ENCODE assay signal across 1 cellular context in genomic region chr6:15682965-15683822, GRCh38.
TF ChIP-seq lines count a peak whose summit lies in the region.

No MANE protein-coding gene starts in this region.

TF ChIP-seq in GM12878, 131 proteins besides CTCF, POLR2A, EP300 and RAD21 (continued from another document and continues in another):
- TF ChIP-seq IRF4 (IDR thresholded peaks at IDR 0.05; ENCODE audit: low read depth, low read length) (no peak), EZH2 (IDR thresholded peaks at IDR 0.05; ENCODE audit: borderline replicate concordance, control insufficient read depth, low read depth, low read length) (no peak), IKZF2 (IDR thresholded peaks at IDR 0.05) (peak; percentile 90 to 93; a peak in 3 of 4 replicates), ZNF687 (IDR thresholded peaks at IDR 0.05) (peak; percentile 78), STAT3 (IDR thresholded peaks at IDR 0.05; ENCODE audit: low read depth, low read length) (no peak), E4F1 (IDR thresholded peaks at IDR 0.05; ENCODE audit: borderline replicate concordance, partially characterized antibody) (no peak), ATF2 (IDR thresholded peaks at IDR 0.05; ENCODE audit: low read length) (no peak), ATF7 (IDR thresholded peaks at IDR 0.05; ENCODE audit: low read depth) (peak; percentile 38), KLF5 (IDR thresholded peaks at IDR 0.05; ENCODE audit: partially characterized antibody) (no peak), NKRF (conservative IDR thresholded peaks at IDR 0.05) (0 out of 2 replicates have a peak, but pooled peaks have one; percentile 65), SMAD5 (IDR thresholded peaks at IDR 0.05; ENCODE audit: low read depth) (no peak), RBBP5 (conservative IDR thresholded peaks at IDR 0.05) (no peak), HDAC2 (IDR thresholded peaks at IDR 0.05) (no peak), SMARCA5 (IDR thresholded peaks at IDR 0.05) (peak; percentile 88), CEBPZ (IDR thresholded peaks at IDR 0.05; ENCODE audit: low read depth, low read length) (no peak), FOXM1 (IDR thresholded peaks at IDR 0.05; ENCODE audit: low read depth, low read length) (no peak), NR2C2 (IDR thresholded peaks at IDR 0.05; ENCODE audit: borderline replicate concordance, control insufficient read depth, insufficient read length, low read depth) (no peak), MAX (IDR thresholded peaks at IDR 0.05; ENCODE audit: low read depth, low read length) (no peak), TARDBP (IDR thresholded peaks at IDR 0.05; ENCODE audit: borderline replicate concordance) (no peak), ZNF622 (IDR thresholded peaks at IDR 0.05) (no peak), NRF1 (conservative IDR thresholded peaks at IDR 0.05; ENCODE audit: low read depth, low read length) (no peak), ZBTB33 (IDR thresholded peaks at IDR 0.05) (no peak; the same call in 1 of the 2 replicates), IKZF1 (conservative IDR thresholded peaks at IDR 0.05) (peak; percentile 90), E2F4 (IDR thresholded peaks at IDR 0.05; ENCODE audit: low read depth, low read length) (no peak), ELK1 (IDR thresholded peaks at IDR 0.05; ENCODE audit: low read depth, low read length) (no peak), HDAC6 (IDR thresholded peaks at IDR 0.05; ENCODE audit: unreplicated experiment) (no peak), MEF2A (IDR thresholded peaks at IDR 0.05; ENCODE audit: insufficient read depth, low read depth, low read length) (no peak), SREBF2 (IDR thresholded peaks at IDR 0.05; ENCODE audit: low read length) (no peak), MLLT1 (IDR thresholded peaks at IDR 0.05) (peak; percentile 65), KAT2A (conservative IDR thresholded peaks at IDR 0.05; ENCODE audit: control insufficient read depth, low read depth, low read length) (no peak), NBN (IDR thresholded peaks at IDR 0.05) (peak; percentile 55; the same call in 1 of the 2 replicates), USF2 (IDR thresholded peaks at IDR 0.05; ENCODE audit: borderline replicate concordance, low read depth, low read length) (no peak), ATF3 (IDR thresholded peaks at IDR 0.05; ENCODE audit: borderline replicate concordance, extremely low read depth, low read depth, low read length) (no peak), SPI1 (IDR thresholded peaks at IDR 0.05; ENCODE audit: borderline replicate concordance, insufficient read depth, low read depth, low read length) (peak; percentile 98), CREB1 (IDR thresholded peaks at IDR 0.05; ENCODE audit: low read depth) (no peak), RUNX3 (IDR thresholded peaks at IDR 0.05; ENCODE audit: low read length) (no peak), JUNB (IDR thresholded peaks at IDR 0.05) (no peak), PAX5 (IDR thresholded peaks at IDR 0.05; ENCODE audit: borderline replicate concordance, low read depth, low read length) (no peak), WRNIP1 (IDR thresholded peaks at IDR 0.05; ENCODE audit: borderline replicate concordance, low read depth, low read length) (no peak)
